ENCODE assay signal across 14 cellular contexts in genomic region chr6:130229645-130230044, GRCh38.
"Had no signal": no experiment of that assay in that cellular context is flagged by ENCODE, and none has a peak within 500 bp of the region (broad histone marks: within the 10 kb centered on the region; RNA-seq: fewer than 3 reads in every experiment).

No MANE protein-coding gene starts in this region.

- ATAC-seq: body of pancreas; left ventricle myocardium superior; stimulated activated naive B cell treated with anti-CD40 and anti-IgM and Interleukin-4, amounts not matched to agents 10 μg/mL and 1 μg/mL and 100 μg/mL, for 72 hours had no signal

- DNase-seq: activated CD4-positive, alpha-beta T cell treated with anti-CD3 and anti-CD28 coated beads for 1 hour; activated naive CD4-positive, alpha-beta T cell treated with anti-CD3 and anti-CD28 coated beads, Interleukin-2, amount 50 U/mL, for 16 hours; amygdala; body of pancreas; caudate nucleus; kidney glomerular epithelial cell; left ventricle myocardium superior; occipital lobe; stimulated activated CD4-positive, alpha-beta T cell treated with anti-CD3 and anti-CD28 coated beads, Interleukin-2, amount 100 ng/mL, for 48 hours; stimulated activated naive B cell treated with anti-CD40 and anti-IgM and Interleukin-4, amounts not matched to agents 10 μg/mL and 1 μg/mL and 100 μg/mL, for 72 hours; transverse colon had no signal

- H3K4me3 Mint-ChIP-seq: memory B cell; nephron; stimulated activated naive B cell treated with anti-CD40 and anti-IgM and Interleukin-4, amounts not matched to agents 10 μg/mL and 1 μg/mL and 100 μg/mL, for 72 hours had no signal

- H3K27me3 Mint-ChIP-seq: memory B cell; progenitor cell of endocrine pancreas; stimulated activated naive B cell treated with anti-CD40 and anti-IgM and Interleukin-4, amounts not matched to agents 10 μg/mL and 1 μg/mL and 100 μg/mL, for 72 hours had no signal

- H3K36me3 Mint-ChIP-seq: memory B cell; stimulated activated naive B cell treated with anti-CD40 and anti-IgM and Interleukin-4, amounts not matched to agents 10 μg/mL and 1 μg/mL and 100 μg/mL, for 72 hours had no signal

- H3K4me1 Mint-ChIP-seq: memory B cell, nephron had no signal

- H3K27ac Mint-ChIP-seq: memory B cell; nephron; progenitor cell of endocrine pancreas; stimulated activated naive B cell treated with anti-CD40 and anti-IgM and Interleukin-4, amounts not matched to agents 10 μg/mL and 1 μg/mL and 100 μg/mL, for 72 hours had no signal
